ENCODE assay signal across 9 cellular contexts in the genomic region with DNA sequence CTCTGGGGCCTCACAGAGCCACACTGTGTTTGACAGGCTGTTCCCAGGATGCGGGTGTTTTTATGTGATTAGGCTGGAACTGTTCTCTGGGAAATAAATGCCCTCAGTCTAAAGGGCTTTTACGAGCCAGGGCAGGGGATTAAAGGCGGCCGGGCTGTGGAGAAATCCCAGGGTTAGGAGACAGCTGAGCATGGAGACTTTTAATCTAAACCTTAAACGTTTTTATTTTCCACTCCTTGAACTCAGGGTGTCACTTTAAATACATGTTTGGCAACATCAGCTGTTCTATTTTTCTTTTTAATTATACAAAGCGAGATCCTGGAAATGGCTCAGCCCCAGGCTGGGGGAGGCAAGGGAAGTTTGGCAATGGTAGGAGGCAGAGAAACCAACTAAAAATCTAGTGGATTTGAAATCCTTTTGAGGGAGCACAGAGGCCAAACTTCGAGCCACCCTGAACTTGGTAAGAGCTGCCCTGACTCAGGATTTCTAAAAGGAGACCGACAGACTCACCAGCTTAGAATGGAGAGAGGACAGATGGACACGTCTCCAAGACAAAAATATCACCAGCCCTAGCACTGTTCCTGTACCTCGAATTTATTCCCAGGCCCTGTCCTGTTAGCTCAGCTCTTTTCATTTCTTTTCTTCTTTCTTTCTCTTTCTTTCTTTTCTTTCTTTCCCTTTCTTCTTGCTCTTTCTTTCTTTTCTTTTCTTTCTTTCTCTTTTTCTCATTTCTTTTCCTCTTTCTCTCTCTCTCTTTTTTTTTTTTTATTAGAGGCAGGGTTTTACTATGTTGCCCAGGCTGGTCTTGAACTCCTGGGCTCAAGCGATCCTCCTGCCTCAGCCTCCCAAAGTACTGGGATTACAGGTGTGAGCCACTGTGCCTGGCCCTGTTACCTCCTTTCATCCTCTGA. TPM values are rescaled to one million over a fixed set of nuclear protein-coding genes. Genes with fewer than 3 reads are reported as not detected.
DNase-seq lines count a peak whose midpoint lies in the region; FAIRE-seq and TF ChIP-seq lines count a peak whose summit lies in the region.
"Had no signal": no experiment of that assay in that cellular context is flagged by ENCODE, and none has a peak within 500 bp of the region (broad histone marks: within the 10 kb centered on the region; RNA-seq: fewer than 3 reads in every experiment).

No MANE protein-coding gene starts in this region.

- peak overlapping the region; percentile 52 for H3K4me2 ChIP-seq in hepatocyte
- peak overlapping the region; percentile 46 for H3K4me2 ChIP-seq in skeletal muscle satellite cell (ENCODE audit: low read length)

- H3K4me1 ChIP-seq in hepatocyte (ENCODE audit: insufficient read depth) (peaks cover 13% of the 10 kb centered on the region), skeletal muscle satellite cell (ENCODE audit: control insufficient read depth, insufficient read depth, low read length) (peaks cover 9% of the 10 kb centered on the region)

- FAIRE-seq in GM19239 (lab: Jason Lieb, UNC) (no peak), H54 (lab: Jason Lieb, UNC) (no peak)
- FAIRE-seq: H1 had no signal

- peak overlapping the region; percentile 22 for H3K4me3 ChIP-seq in WERI-Rb-1 (ENCODE audit: low read depth, low read length)
- no peak overlapping the region for H3K4me3 ChIP-seq in hepatocyte
- H3K4me3 ChIP-seq in skeletal muscle satellite cell (ENCODE audit: low read length) = no peak overlapping the region

- peak; percentile 35 for DNase-seq in G401 (ENCODE audit: low spot score)
- peak; percentile 71 for DNase-seq in WERI-Rb-1
- peak; percentile 53 for DNase-seq in hepatocyte (ENCODE audit: low spot score)
- DNase-seq in SW 1271 (lab: John Stamatoyannopoulos, UW) = no peak
- DNase-seq in dedifferentiated amniotic fluid mesenchymal stem cell (ENCODE audit: extremely low spot score) = no peak
- DNase-seq in GM19239 (ENCODE audit: insufficient read length, low spot score) = no peak
- no peak for DNase-seq in H54 (ENCODE audit: insufficient read length, low spot score)

- peak overlapping the region; percentile 18 for H2AFZ ChIP-seq in hepatocyte

- H3K79me2 ChIP-seq in hepatocyte = no peaks in the 10 kb centered on the region

- H4K20me1 ChIP-seq in hepatocyte (ENCODE audit: insufficient read depth, poor library complexity, severe bottlenecking) = no peaks in the 10 kb centered on the region

- H3K9me2 ChIP-seq in hepatocyte (replicated peaks; ENCODE audit: insufficient read depth) = no peaks in the 10 kb centered on the region

- H3K27me3 ChIP-seq in WERI-Rb-1 (ENCODE audit: insufficient read depth, low read depth, severe bottlenecking) (no peaks in the 10 kb centered on the region), hepatocyte (no peaks in the 10 kb centered on the region), skeletal muscle satellite cell (ENCODE audit: control insufficient read depth, insufficient read depth, low read length) (no peaks in the 10 kb centered on the region)

- in situ Hi-C loops in G401 (cut with HindIII; ENCODE audit: low sequenced_read_pairs) = no loop called here

- TF ChIP-seq POLR2A in H54 (IDR thresholded peaks at IDR 0.05; ENCODE audit: low read depth, low read length) = no peak

- TF ChIP-seq CTCF in WERI-Rb-1 (IDR thresholded peaks at IDR 0.05; ENCODE audit: low read depth, low read length) = no peak
- no peak for TF ChIP-seq CTCF in hepatocyte (IDR thresholded peaks at IDR 0.05; ENCODE audit: poor library complexity)

- no peaks in the 10 kb centered on the region for H3K36me3 ChIP-seq in WERI-Rb-1
- H3K36me3 ChIP-seq in hepatocyte (replicated peaks; ENCODE audit: insufficient read depth, low read depth) = no peaks in the 10 kb centered on the region
- no peaks in the 10 kb centered on the region for H3K36me3 ChIP-seq in skeletal muscle satellite cell (ENCODE audit: insufficient read depth, low read length)

- peak overlapping the region; percentile 38 for H3K9ac ChIP-seq in skeletal muscle satellite cell (ENCODE audit: low read depth, low read length)

- H3K9me3 ChIP-seq in WERI-Rb-1 (ENCODE audit: severe bottlenecking) (peaks cover 2% of the 10 kb centered on the region), hepatocyte (ENCODE audit: low read depth) (no peaks in the 10 kb centered on the region), skeletal muscle satellite cell (replicated peaks; ENCODE audit: low read length) (no peaks in the 10 kb centered on the region)

- H3K27ac ChIP-seq in WERI-Rb-1 (peak overlapping the region; percentile 58), hepatocyte (peak overlapping the region; percentile 49)

- WGBS in hepatocyte (ENCODE audit: low lambda C conversion rate, missing lambda C conversion rate) = 37% methylated on average over 11 of the region's 11 CpGs

RNA-seq across cellular contexts. Expression of a gene that starts 15.8 kb away (rescaled TPM):
- 22.3 and 27.4 TPM in 2 replicates for total RNA-seq in G401 (2014; rRNA removed; shearing (Covaris generic))
- total RNA-seq in hepatocyte = 15.0 and 16.2 TPM in 2 replicates
- polyA plus RNA-seq in hepatocyte = 30.9 and 39.1 TPM in 2 replicates
- 9.9 and 12.0 TPM in 2 replicates for total RNA-seq in skeletal muscle satellite cell (2012; rRNA removed)

RNA-seq across cellular contexts. Expression of a gene that starts 29.7 kb away (rescaled TPM):
- total RNA-seq in G401 (2014; rRNA removed; shearing (Covaris generic)) = 43.8 and 73.4 TPM in 2 replicates
- total RNA-seq in hepatocyte = 18.8 and 22.7 TPM in 2 replicates
- polyA plus RNA-seq in hepatocyte = 13.6 and 18.9 TPM in 2 replicates
- total RNA-seq in skeletal muscle satellite cell (2012; rRNA removed) = 23.3 and 37.1 TPM in 2 replicates

RNA-seq across cellular contexts. Expression of a gene that starts 59.0 kb away (rescaled TPM):
- 0.41 and 0.80 TPM in 2 replicates for total RNA-seq in G401 (2014; rRNA removed; shearing (Covaris generic))
- 0.27 and 0.68 TPM in 2 replicates for total RNA-seq in hepatocyte
- 0.10 and 1.3 TPM in 2 replicates for polyA plus RNA-seq in hepatocyte
- under 0.01 and 0.44 TPM in 2 replicates for total RNA-seq in skeletal muscle satellite cell (2012; rRNA removed)

Comparison
In these comparisons a context has a peak if more than half of its experiments do, and no peak if none do; other contexts are left out.
1. DNase-seq: peak in G401 (single experiment), WERI-Rb-1 (single experiment) and hepatocyte (single experiment); none in SW 1271 (0 of 2), dedifferentiated amniotic fluid mesenchymal stem cell (single experiment), GM19239 (single experiment) and H54 (single experiment).